ENCODE assay signal across 1 cellular context in the genomic region with DNA sequence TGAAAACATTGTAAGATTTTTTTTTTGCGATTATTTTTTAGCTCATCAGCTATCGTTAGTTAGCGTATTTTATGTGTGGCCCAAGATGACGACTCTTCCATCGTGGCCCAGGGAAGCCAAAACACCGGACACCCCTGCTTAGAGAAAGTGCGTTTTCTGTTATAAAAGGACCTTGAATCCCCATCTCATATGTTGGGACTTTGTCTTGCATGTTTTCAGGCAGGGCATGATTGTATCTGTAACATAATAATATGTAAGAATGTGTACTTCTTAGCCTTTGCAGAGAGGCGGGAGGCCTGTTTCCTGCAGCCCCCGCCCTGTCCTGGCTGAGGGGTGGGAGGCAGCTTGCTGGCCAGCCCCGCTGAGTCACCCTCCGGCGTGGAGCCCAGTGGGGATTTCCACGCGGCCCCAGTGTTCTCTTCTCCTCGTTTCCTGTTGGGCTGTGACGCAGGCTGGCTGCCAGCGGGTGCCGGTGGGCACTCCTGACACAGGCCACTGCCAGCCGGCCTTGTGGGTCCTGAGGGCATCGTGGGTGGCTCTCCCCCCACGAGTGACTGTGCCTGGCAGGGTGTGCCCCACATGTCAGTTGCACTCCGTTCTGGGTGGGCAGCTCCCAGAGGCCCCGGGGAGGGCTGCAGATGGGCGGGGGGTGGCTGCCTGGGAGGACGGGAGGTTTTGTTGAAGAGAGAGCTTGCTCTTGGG.
TF ChIP-seq lines count a peak whose summit lies in the region.

No MANE protein-coding gene starts in this region.

TF ChIP-seq in endothelial cell of umbilical vein, 7 proteins besides CTCF, POLR2A, EP300 and RAD21 (continued from another document):
- TF ChIP-seq GATA2 (IDR thresholded peaks at IDR 0.05; ENCODE audit: insufficient read depth, insufficient read length, low read depth, low read length), result peak; percentile 58
